In the genomic region with DNA sequence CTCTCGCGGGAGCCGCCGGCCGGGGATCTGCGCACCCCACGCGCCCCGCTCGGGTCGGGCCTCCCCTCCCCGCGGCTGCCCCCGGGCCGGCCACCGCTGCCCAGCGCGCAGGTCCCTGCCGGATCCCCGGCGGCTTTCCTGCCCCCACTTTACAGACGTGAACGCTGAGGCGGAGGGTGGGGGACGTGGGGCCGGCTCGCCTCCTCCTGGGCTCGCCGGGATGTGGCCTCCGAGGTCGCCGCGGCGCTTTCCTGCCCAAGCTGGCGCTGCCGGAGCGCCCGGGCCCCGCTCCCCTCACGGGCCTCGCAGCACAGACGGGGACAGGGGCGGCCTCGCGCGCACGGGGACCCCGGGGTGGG, we compare ENCODE assay signal across 11 cellular contexts. TPM values are rescaled to one million over a fixed set of nuclear protein-coding genes. Genes with fewer than 3 reads are reported as not detected.
DNase-seq lines count a peak whose midpoint lies in the region; ATAC-seq and TF ChIP-seq lines count a peak whose summit lies in the region.
"Had no signal": no experiment of that assay in that cellular context is flagged by ENCODE, and none has a peak within 500 bp of the region (broad histone marks: within the 10 kb centered on the region; RNA-seq: fewer than 3 reads in every experiment).

No MANE protein-coding gene starts in this region.

- H3K9me3 ChIP-seq in endodermal cell (ENCODE audit: control insufficient read depth, low read length) (no peaks in the 10 kb centered on the region), mucosa of descending colon (no peaks in the 10 kb centered on the region), aorta (ENCODE audit: control insufficient read depth, low read length) (no peaks in the 10 kb centered on the region)
- H3K9me3 ChIP-seq: HAP-1 had no signal

- H3K4me3 ChIP-seq in endodermal cell (ENCODE audit: low read length) (no peak overlapping the region), mucosa of descending colon (no peak overlapping the region), aorta (ENCODE audit: low read length in 2 of 2) (peak overlapping the region; percentile 7 to 20)
- H3K4me3 ChIP-seq: HAP-1 had no signal

- H3K9ac ChIP-seq in endodermal cell (ENCODE audit: extremely low read depth, low read length, poor library complexity, severe bottlenecking), result no peak overlapping the region

- ATAC-seq in natural killer cell (peak in 2 of 3 donors; percentile 38 to 63), mucosa of descending colon (peak; percentile 38), aorta (ENCODE audit: low FRiP score) (no peak), GM21367 (IDR thresholded peaks at IDR 0.05; ENCODE audit: unreplicated experiment) (no peak), omental fat pad (ENCODE audit: low FRiP score) (no peak)
- no peak for ATAC-seq in natural killer cell treated with Interleukin-12 subunit alpha and Interleukin-12 subunit beta and Interleukin-15 and Interleukin-18, amount 100 ng/mL, for 72 hours

- peaks cover 0 to 5% of the 10 kb centered on the region in 2 donors for H3K4me1 Mint-ChIP-seq in natural killer cell
- H3K4me1 Mint-ChIP-seq in natural killer cell treated with Interleukin-12 subunit alpha and Interleukin-12 subunit beta and Interleukin-15 and Interleukin-18, amount 100 ng/mL, for 72 hours (ENCODE audit: low read depth in 2 of 2), result peaks cover 2 to 5% of the 10 kb centered on the region in 2 donors
- peaks cover 37% of the 10 kb centered on the region for H3K4me1 Mint-ChIP-seq in endodermal cell

- no peaks in the 10 kb centered on the region for H3K27me3 ChIP-seq in endodermal cell (ENCODE audit: control insufficient read depth, insufficient read depth, low read length, poor library complexity, severe bottlenecking)
- H3K27me3 ChIP-seq in aorta (ENCODE audit: control insufficient read depth in 1 of 2, insufficient read depth in 2 of 2, low read length in 1 of 2), result no peaks in the 10 kb centered on the region

- peaks cover 28% of the 10 kb centered on the region for H3K4me1 ChIP-seq in endodermal cell (ENCODE audit: control insufficient read depth, insufficient read depth, low read length)
- peaks cover 23% of the 10 kb centered on the region for H3K4me1 ChIP-seq in mucosa of descending colon (ENCODE audit: low read depth)
- no peaks in the 10 kb centered on the region for H3K4me1 ChIP-seq in aorta (ENCODE audit: control insufficient read depth in 1 of 2, insufficient read depth in 2 of 2, low read length in 2 of 2)

- WGBS in endodermal cell (ENCODE audit: insufficient coverage in 1 of 2, insufficient read length in 1 of 2), 2 experiments, result 11 to 22% methylated on average over 13 to 48 of the region's 48 CpGs
- 5% methylated on average over 22 to 48 of the region's 48 CpGs for WGBS in aorta, 2 donors

- H3K27me3 Mint-ChIP-seq in natural killer cell (ENCODE audit: low read depth in 2 of 2) (peaks cover 30 to 33% of the 10 kb centered on the region in 2 donors), endodermal cell (ENCODE audit: insufficient read depth) (peaks cover 21% of the 10 kb centered on the region)
- peaks cover 19 to 27% of the 10 kb centered on the region in 2 donors for H3K27me3 Mint-ChIP-seq in natural killer cell treated with Interleukin-12 subunit alpha and Interleukin-12 subunit beta and Interleukin-15 and Interleukin-18, amount 100 ng/mL, for 72 hours

- peaks cover 5% of the 10 kb centered on the region for H3K36me3 Mint-ChIP-seq in natural killer cell
- no peaks in the 10 kb centered on the region for H3K36me3 Mint-ChIP-seq in natural killer cell treated with Interleukin-12 subunit alpha and Interleukin-12 subunit beta and Interleukin-15 and Interleukin-18, amount 100 ng/mL, for 72 hours
- H3K36me3 Mint-ChIP-seq in endodermal cell (ENCODE audit: low read depth), result peaks cover 2% of the 10 kb centered on the region

- DNase-seq in natural killer cell (no peak), endodermal cell (peak; percentile 79), mucosa of descending colon (peak in 2 of 3 donors; percentile 24 to 66), aorta (peak; percentile 58 to 82), omental fat pad (ENCODE audit: low spot score) (no peak), T1000 (lab: John Stamatoyannopoulos, UW) (no peak)
- no peak for DNase-seq in natural killer cell treated with Interleukin-12 subunit alpha and Interleukin-12 subunit beta and Interleukin-15 and Interleukin-18, amount 100 ng/mL, for 72 hours (ENCODE audit: low spot score)
- DNase-seq: COR-L47, NCI-H510A treated with DMSO at 0.1 percent for 48 hours had no signal

- H3K4me3 Mint-ChIP-seq in natural killer cell, result no peak overlapping the region
- no peak overlapping the region for H3K4me3 Mint-ChIP-seq in natural killer cell treated with Interleukin-12 subunit alpha and Interleukin-12 subunit beta and Interleukin-15 and Interleukin-18, amount 100 ng/mL, for 72 hours
- H3K4me3 Mint-ChIP-seq in endodermal cell, result peak overlapping the region; percentile 33

- TF ChIP-seq CTCF in natural killer cell (IDR thresholded peaks at IDR 0.05) (no peak), endodermal cell (conservative IDR thresholded peaks at IDR 0.05) (no peak), mucosa of descending colon (IDR thresholded peaks at IDR 0.05) (no peak), omental fat pad (IDR thresholded peaks at IDR 0.05) (no peak)

- no peaks in the 10 kb centered on the region for H3K9me3 Mint-ChIP-seq in natural killer cell
- H3K9me3 Mint-ChIP-seq in natural killer cell treated with Interleukin-12 subunit alpha and Interleukin-12 subunit beta and Interleukin-15 and Interleukin-18, amount 100 ng/mL, for 72 hours, result no peaks in the 10 kb centered on the region
- H3K9me3 Mint-ChIP-seq in endodermal cell, result no peaks in the 10 kb centered on the region

- H3K36me3 ChIP-seq in endodermal cell (ENCODE audit: control insufficient read depth, insufficient read depth, low read length), result peaks cover 12% of the 10 kb centered on the region
- H3K36me3 ChIP-seq in mucosa of descending colon (ENCODE audit: low read depth), result no peaks in the 10 kb centered on the region
- no peaks in the 10 kb centered on the region for H3K36me3 ChIP-seq in aorta (ENCODE audit: control insufficient read depth in 1 of 2, insufficient read depth in 2 of 2, low read length in 1 of 2)
- H3K36me3 ChIP-seq: HAP-1 had no signal

- H3K27ac Mint-ChIP-seq in natural killer cell, result no peak overlapping the region
- no peak overlapping the region for H3K27ac Mint-ChIP-seq in natural killer cell treated with Interleukin-12 subunit alpha and Interleukin-12 subunit beta and Interleukin-15 and Interleukin-18, amount 100 ng/mL, for 72 hours
- no peak overlapping the region for H3K27ac Mint-ChIP-seq in endodermal cell

- intact Hi-C loops in natural killer cell (cut with micrococcal nuclease) (no loop called here), mucosa of descending colon (cut with DNase I, micrococcal nuclease) (no loop called here), aorta (cut with DNase I) (no loop called here)

- H3K27ac ChIP-seq in endodermal cell (ENCODE audit: low read depth, low read length) (no peak overlapping the region), aorta (ENCODE audit: low read depth in 1 of 2, low read length in 2 of 2) (no peak overlapping the region)

RNA-seq across cellular contexts. Expression of a gene that starts 26.7 kb away (rescaled TPM):
- under 1 TPM in 2 of 3 donors, not detected in 1; 0.15 to 0.23 TPM for total RNA-seq in natural killer cell
- total RNA-seq in natural killer cell treated with Interleukin-12 subunit alpha and Interleukin-12 subunit beta and Interleukin-15 and Interleukin-18, amount 100 ng/mL, for 72 hours, result not detected
- total RNA-seq in endodermal cell, result 10 to 100 TPM; 18.2 to 19.6 TPM
- 5.4 TPM for polyA plus RNA-seq in endodermal cell (2013, experiment 1 of 2)
- 7.7 TPM for polyA plus RNA-seq in endodermal cell (2013, experiment 2 of 2)
- under 1 TPM; 0.14 to 0.47 (median 0.43) TPM for total RNA-seq in mucosa of descending colon
- 1 to 10 TPM; 2.6 to 5.2 TPM for total RNA-seq in aorta
- 1 to 10 TPM in 1 of 2 donors, under 1 TPM in 1; 0.25 to 1.8 TPM for polyA plus RNA-seq in aorta
- 1 to 10 TPM; 4.5 to 5.2 (median 4.6) TPM for total RNA-seq in omental fat pad

RNA-seq across cellular contexts. Expression of a gene that starts 31.5 kb away (rescaled TPM):
- total RNA-seq in natural killer cell, result 10 to 100 TPM; 60.2 to 65.2 (median 63.2) TPM
- 10 to 100 TPM; 32.5 to 34.7 TPM for total RNA-seq in natural killer cell treated with Interleukin-12 subunit alpha and Interleukin-12 subunit beta and Interleukin-15 and Interleukin-18, amount 100 ng/mL, for 72 hours
- total RNA-seq in endodermal cell, result 10 to 100 TPM; 31.1 to 48.3 TPM
- 34.4 TPM for polyA plus RNA-seq in endodermal cell (2013, experiment 1 of 2)
- polyA plus RNA-seq in endodermal cell (2013, experiment 2 of 2), result 26.5 TPM
- total RNA-seq in mucosa of descending colon, result 10 to 100 TPM; 33.1 to 43.7 (median 42.2) TPM
- 10 to 100 TPM; 26.1 to 38.8 TPM for total RNA-seq in aorta
- polyA plus RNA-seq in aorta, result 10 to 100 TPM in 1 of 2 donors, 1 to 10 TPM in 1; 6.3 to 62.9 TPM
- 10 to 100 TPM; 36.8 to 53.1 (median 37.6) TPM for total RNA-seq in omental fat pad

RNA-seq across cellular contexts. Expression of a gene that starts 43.4 kb away (rescaled TPM):
- total RNA-seq in natural killer cell, result 10 to 100 TPM; 27.9 to 33.8 (median 28.5) TPM
- 10 to 100 TPM; 35.5 to 49.8 TPM for total RNA-seq in natural killer cell treated with Interleukin-12 subunit alpha and Interleukin-12 subunit beta and Interleukin-15 and Interleukin-18, amount 100 ng/mL, for 72 hours
- total RNA-seq in endodermal cell, result 10 to 100 TPM; 19.8 to 27.5 TPM
- polyA plus RNA-seq in endodermal cell (2013, experiment 1 of 2), result 24.3 TPM
- polyA plus RNA-seq in endodermal cell (2013, experiment 2 of 2), result 24.8 TPM
- 10 to 100 TPM; 25.3 to 35.5 (median 33.0) TPM for total RNA-seq in mucosa of descending colon
- total RNA-seq in aorta, result 10 to 100 TPM; 14.2 to 19.8 TPM
- polyA plus RNA-seq in aorta, result 10 to 100 TPM; 20.3 to 54.0 TPM
- 10 to 100 TPM; 21.1 to 30.4 (median 26.2) TPM for total RNA-seq in omental fat pad

RNA-seq across cellular contexts. Expression of a gene that starts 56.5 kb away (rescaled TPM):
- total RNA-seq in natural killer cell, result 10 to 100 TPM; 19.2 to 26.4 (median 20.7) TPM
- total RNA-seq in natural killer cell treated with Interleukin-12 subunit alpha and Interleukin-12 subunit beta and Interleukin-15 and Interleukin-18, amount 100 ng/mL, for 72 hours, result 10 to 100 TPM; 24.8 to 56.7 TPM
- total RNA-seq in endodermal cell, result under 1 TPM; 0.13 to 0.57 TPM
- 0.64 TPM for polyA plus RNA-seq in endodermal cell (2013, experiment 1 of 2)
- 0.21 TPM for polyA plus RNA-seq in endodermal cell (2013, experiment 2 of 2)
- 10 to 100 TPM in 2 of 3 donors, 1 to 10 TPM in 1; 6.0 to 28.9 (median 13.5) TPM for total RNA-seq in mucosa of descending colon
- total RNA-seq in aorta, result 10 to 100 TPM; 27.2 to 69.2 TPM
- 1 to 10 TPM; 1.1 to 2.1 TPM for polyA plus RNA-seq in aorta
- total RNA-seq in omental fat pad, result 10 to 100 TPM in 3 of 4 donors, 1 to 10 TPM in 1; 9.9 to 63.8 (median 37.3) TPM

Comparison
In these comparisons a context has a peak if more than half of its experiments do, and no peak if none do; other contexts are left out.
1. ATAC-seq: peak in natural killer cell (2 of 3) and mucosa of descending colon (single experiment); none in natural killer cell treated with Interleukin-12 subunit alpha and Interleukin-12 subunit beta and Interleukin-15 and Interleukin-18, amount 100 ng/mL, for 72 hours (0 of 2), aorta (single experiment), GM21367 (single experiment) and omental fat pad (single experiment).
2. DNase-seq: peak in endodermal cell (single experiment), mucosa of descending colon (2 of 3) and aorta (2 of 2); none in natural killer cell (single experiment), natural killer cell treated with Interleukin-12 subunit alpha and Interleukin-12 subunit beta and Interleukin-15 and Interleukin-18, amount 100 ng/mL, for 72 hours (single experiment), omental fat pad (single experiment) and T1000 (single experiment).
3. H3K4me3 ChIP-seq: peak in aorta (2 of 2); none in endodermal cell (single experiment) and mucosa of descending colon (single experiment).